Comparison of ENCODE assay signal across 15 cellular contexts in the genomic region with DNA sequence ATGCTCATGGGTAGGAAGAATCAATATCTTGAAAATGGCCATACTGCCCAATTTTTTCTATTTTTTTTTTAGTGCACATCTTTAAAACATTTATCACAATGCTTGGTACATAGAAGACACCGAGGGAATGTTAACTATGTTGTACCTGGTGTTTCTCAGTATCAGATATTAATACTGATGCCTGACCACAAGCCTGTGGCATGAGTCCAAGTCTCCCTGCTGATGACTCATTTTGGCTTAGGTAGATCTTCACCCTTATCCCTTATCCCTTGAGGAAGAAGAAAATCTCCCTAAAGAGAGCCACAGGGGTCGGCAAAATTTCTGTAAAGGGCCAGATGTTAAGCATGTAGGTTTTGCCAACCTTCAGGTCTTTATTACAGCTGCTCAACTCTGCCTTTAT. TPM values are rescaled to one million over a fixed set of nuclear protein-coding genes. Genes with fewer than 3 reads are reported as not detected.
A peak's percentile ranks its signal among the peaks of the same experiment; 100 is the strongest.
DNase-seq lines count a peak whose midpoint lies in the region; FAIRE-seq and TF ChIP-seq lines count a peak whose summit lies in the region.
"Had no signal": no experiment of that assay in that cellular context is flagged by ENCODE, and none has a peak within 500 bp of the region (broad histone marks: within the 10 kb centered on the region; RNA-seq: fewer than 3 reads in every experiment).

No MANE protein-coding gene starts in this region.

- H3K9me2 ChIP-seq in OCI-LY7 (ENCODE audit: insufficient read depth, low read length): no peaks in the 10 kb centered on the region

- H3K27me3 Mint-ChIP-seq in astrocyte (ENCODE audit: low read depth, unreplicated experiment): no peaks in the 10 kb centered on the region
- H3K27me3 Mint-ChIP-seq: activated CD4-positive, alpha-beta T cell treated with anti-CD3 and anti-CD28 coated beads for 36 hours had no signal

- no peak for FAIRE-seq in HTR-8/SVneo (lab: Jason Lieb, UNC)
- no peak for FAIRE-seq in astrocyte (lab: Jason Lieb, UNC)
- FAIRE-seq: GM12892 had no signal

- H3K27ac ChIP-seq in astrocyte (ENCODE audit: low read depth, low read length): no peak overlapping the region
- no peak overlapping the region for H3K27ac ChIP-seq in right atrium auricular region
- no peak overlapping the region for H3K27ac ChIP-seq in OCI-LY7 (ENCODE audit: low read depth, low read length, poor library complexity, severe bottlenecking)

- DNase-seq in EL (peak; percentile 72), HTR-8/SVneo (ENCODE audit: insufficient read length, low spot score) (peak; percentile 38), astrocyte (ENCODE audit: low read depth) (peak; percentile 78), lung microvascular endothelial cell (ENCODE audit: low read depth in 2 of 2) (peak; percentile 21 to 84), right atrium auricular region (ENCODE audit: low spot score) (no peak), NOMO-1 (lab: John Stamatoyannopoulos, UW; ENCODE audit: unreplicated experiment in 2 of 2) (no peak), GDM1 (lab: John Stamatoyannopoulos, UW) (no peak), OCI-LY7 (ENCODE audit: low spot score) (no peak)
- DNase-seq: activated CD4-positive, alpha-beta T cell treated with anti-CD3 and anti-CD28 coated beads for 36 hours; activated naive CD4-positive, alpha-beta T cell treated with Interleukin-2 at 50 U/mL for 16 hours; CD4-positive, CD25-positive, alpha-beta regulatory T cell; KBM-7; NCI-H2107; Right ventricle myocardium superior had no signal

- H3K36me3 ChIP-seq in astrocyte (ENCODE audit: insufficient read depth, low read length): no peaks in the 10 kb centered on the region
- no peaks in the 10 kb centered on the region for H3K36me3 ChIP-seq in right atrium auricular region
- no peaks in the 10 kb centered on the region for H3K36me3 ChIP-seq in OCI-LY7 (ENCODE audit: insufficient read depth, low read length)

- H3K4me1 Mint-ChIP-seq in astrocyte (ENCODE audit: low read depth, unreplicated experiment): peaks cover 13% of the 10 kb centered on the region

- no peak overlapping the region for H3K4me3 ChIP-seq in astrocyte (ENCODE audit: insufficient read depth, low read depth, low read length)
- H3K4me3 ChIP-seq in right atrium auricular region: no peak overlapping the region
- no peak overlapping the region for H3K4me3 ChIP-seq in OCI-LY7 (ENCODE audit: low read depth, low read length, poor library complexity, severe bottlenecking)

- no peaks in the 10 kb centered on the region for H3K9me3 Mint-ChIP-seq in astrocyte (ENCODE audit: unreplicated experiment)
- H3K9me3 Mint-ChIP-seq: CD4-positive, CD25-positive, alpha-beta regulatory T cell had no signal

- H3K4me1 ChIP-seq in astrocyte (ENCODE audit: insufficient read depth, low read length) (peaks cover 19% of the 10 kb centered on the region), right atrium auricular region (peaks cover 0 to 15% of the 10 kb centered on the region in 2 donors), OCI-LY7 (ENCODE audit: insufficient read depth, low read length, poor library complexity, severe bottlenecking) (no peaks in the 10 kb centered on the region)

- no peak overlapping the region for H3K9ac ChIP-seq in astrocyte (ENCODE audit: low read length)

- H3K36me3 Mint-ChIP-seq in astrocyte (ENCODE audit: low read depth, unreplicated experiment): no peaks in the 10 kb centered on the region
- H3K36me3 Mint-ChIP-seq: CD4-positive, CD25-positive, alpha-beta regulatory T cell had no signal

- POLR2A ChIA-PET in OCI-LY7 (lab: Charles Lee): no interaction called here

- H3K9me3 ChIP-seq in astrocyte (ENCODE audit: insufficient read depth, low read depth, low read length) (no peaks in the 10 kb centered on the region), right atrium auricular region (no peaks in the 10 kb centered on the region), OCI-LY7 (ENCODE audit: low read length) (no peaks in the 10 kb centered on the region)

- TF ChIP-seq CTCF in astrocyte (IDR thresholded peaks at IDR 0.05; ENCODE audit: insufficient read depth, low read depth, low read length) (no peak), right atrium auricular region (IDR thresholded peaks at IDR 0.05) (no peak), OCI-LY7 (conservative IDR thresholded peaks at IDR 0.05; ENCODE audit: low read length) (no peak)

- H3K4me2 ChIP-seq in astrocyte (ENCODE audit: low read length) (peak overlapping the region; percentile 48), OCI-LY7 (ENCODE audit: low read length) (no peak overlapping the region)

- intact Hi-C loops in OCI-LY7 (cut with micrococcal nuclease; ENCODE audit: unreplicated experiment): no loop called here

- H3K27me3 ChIP-seq in astrocyte (ENCODE audit: insufficient read depth, low read length): no peaks in the 10 kb centered on the region
- no peaks in the 10 kb centered on the region for H3K27me3 ChIP-seq in right atrium auricular region

- no peak overlapping the region for H3K27ac Mint-ChIP-seq in astrocyte (ENCODE audit: unreplicated experiment)
- H3K27ac Mint-ChIP-seq: activated CD4-positive, alpha-beta T cell treated with anti-CD3 and anti-CD28 coated beads for 36 hours; CD4-positive, CD25-positive, alpha-beta regulatory T cell had no signal

- H2AFZ ChIP-seq in astrocyte (ENCODE audit: low read depth, low read length) (no peak overlapping the region), OCI-LY7 (ENCODE audit: low read length) (no peak overlapping the region)

- H3K79me2 ChIP-seq in astrocyte (ENCODE audit: insufficient read depth, low read length) (no peaks in the 10 kb centered on the region), OCI-LY7 (ENCODE audit: insufficient read depth, low read depth, low read length) (no peaks in the 10 kb centered on the region)

- BruUV-seq in OCI-LY7 (replicated peaks; lab: Mats Ljungman, UMichigan): no TSS peak

- CTCF ChIA-PET in OCI-LY7 (lab: Charles Lee; ENCODE audit: unreplicated experiment): no interaction called here

- no peak overlapping the region for H3K4me3 Mint-ChIP-seq in astrocyte (ENCODE audit: unreplicated experiment)
- H3K4me3 Mint-ChIP-seq: activated CD4-positive, alpha-beta T cell treated with anti-CD3 and anti-CD28 coated beads for 36 hours; CD4-positive, CD25-positive, alpha-beta regulatory T cell had no signal

- H4K20me1 ChIP-seq in astrocyte (ENCODE audit: insufficient read depth, low read length): no peaks in the 10 kb centered on the region
- no peaks in the 10 kb centered on the region for H4K20me1 ChIP-seq in OCI-LY7 (ENCODE audit: insufficient read depth, low read length)

RNA-seq across cellular contexts. Expression of a gene that starts 14.5 kb away (rescaled TPM):
- total RNA-seq in astrocyte (18.3 and 22.9 TPM in 2 replicates), lung microvascular endothelial cell (1.2 and 6.5 TPM in 2 replicates), right atrium auricular region (10 to 100 TPM; 18.7 to 30.1 TPM), OCI-LY7 (2022) (0.08 TPM in 1 of 2 replicates, not detected in the other)
- 0.13 TPM in 1 of 2 replicates, not detected in the other for total RNA-seq in OCI-LY7 (2014; rRNA removed; shearing (Covaris generic))

RNA-seq across cellular contexts. Expression of a gene that starts 56.7 kb away (rescaled TPM):
- total RNA-seq in astrocyte: 25.5 and 30.6 TPM in 2 replicates
- 21.4 and 28.0 TPM in 2 replicates for total RNA-seq in lung microvascular endothelial cell
- 10 to 100 TPM; 10.2 to 11.8 TPM for total RNA-seq in right atrium auricular region
- total RNA-seq in OCI-LY7 (2014; rRNA removed; shearing (Covaris generic)): 7.4 and 8.5 TPM in 2 replicates
- total RNA-seq in OCI-LY7 (2022): 8.4 and 9.6 TPM in 2 replicates

Comparison
In these comparisons a context has a peak if more than half of its experiments do, and no peak if none do; other contexts are left out.
1. DNase-seq: peak in EL (single experiment), HTR-8/SVneo (single experiment), astrocyte (single experiment) and lung microvascular endothelial cell (2 of 2); none in right atrium auricular region (single experiment), NOMO-1 (0 of 2), GDM1 (single experiment) and OCI-LY7 (single experiment).